ENCODE assay signal across 1 cellular context in genomic region chr11:62770778-62771143, GRCh38.
TF ChIP-seq lines count a peak whose summit lies in the region.

No MANE protein-coding gene starts in this region.

TF ChIP-seq in GM12878, 131 proteins besides CTCF, POLR2A, EP300 and RAD21 (continues in another document):
- no peak for TF ChIP-seq FOXK2 (IDR thresholded peaks at IDR 0.05)
- 0 out of 2 replicates have a peak, but pooled peaks have one; percentile 14 for TF ChIP-seq NFIC (IDR thresholded peaks at IDR 0.05; ENCODE audit: low read depth, low read length)
- no peak for TF ChIP-seq YBX1 (IDR thresholded peaks at IDR 0.05)
- TF ChIP-seq NR2F1 (conservative IDR thresholded peaks at IDR 0.05), result no peak
- no peak for TF ChIP-seq WRNIP1 (IDR thresholded peaks at IDR 0.05; ENCODE audit: borderline replicate concordance, low read depth, low read length)
- no peak; the same call in 1 of the 2 replicates for TF ChIP-seq CREM (IDR thresholded peaks at IDR 0.05; ENCODE audit: low read depth)
- TF ChIP-seq JUNB (IDR thresholded peaks at IDR 0.05), result no peak
- no peak for TF ChIP-seq ESRRA (IDR thresholded peaks at IDR 0.05; ENCODE audit: low read length)
- no peak for TF ChIP-seq ELK1 (IDR thresholded peaks at IDR 0.05; ENCODE audit: low read depth, low read length)
- no peak for TF ChIP-seq BCLAF1 (IDR thresholded peaks at IDR 0.05)
- TF ChIP-seq ETV6 (conservative IDR thresholded peaks at IDR 0.05 in 1 of 2, IDR thresholded peaks at IDR 0.05 in 1 of 2; ENCODE audit: borderline replicate concordance in 1 of 2, low read depth in 1 of 2), result no peak
- no peak for TF ChIP-seq NR2C2 (IDR thresholded peaks at IDR 0.05; ENCODE audit: borderline replicate concordance, control insufficient read depth, insufficient read length, low read depth)
- no peak for TF ChIP-seq IRF5 (IDR thresholded peaks at IDR 0.05; ENCODE audit: borderline replicate concordance)
- no peak for TF ChIP-seq MXI1 (IDR thresholded peaks at IDR 0.05; ENCODE audit: low read depth, low read length)
- TF ChIP-seq RB1 (IDR thresholded peaks at IDR 0.05; ENCODE audit: borderline replicate concordance), result no peak
- TF ChIP-seq ZNF24 (IDR thresholded peaks at IDR 0.05), result no peak
- no peak for TF ChIP-seq ZBTB40 (IDR thresholded peaks at IDR 0.05; ENCODE audit: borderline replicate concordance)
- TF ChIP-seq ZNF592 (IDR thresholded peaks at IDR 0.05), result no peak
- TF ChIP-seq SMAD5 (IDR thresholded peaks at IDR 0.05; ENCODE audit: low read depth), result no peak
- TF ChIP-seq RCOR1 (conservative IDR thresholded peaks at IDR 0.05; ENCODE audit: low read depth, low read length), result no peak
- no peak for TF ChIP-seq ZNF274 (IDR thresholded peaks at IDR 0.05; ENCODE audit: insufficient read depth, insufficient read length)
- TF ChIP-seq PKNOX1 (IDR thresholded peaks at IDR 0.05), result no peak
- no peak for TF ChIP-seq MYC (IDR thresholded peaks at IDR 0.05; ENCODE audit: insufficient read depth, insufficient read length, insufficient replicate concordance, low read length, severe bottlenecking)
- TF ChIP-seq ZBED1 (IDR thresholded peaks at IDR 0.05; ENCODE audit: borderline replicate concordance), result no peak
- peak; percentile 19; the same call in 1 of the 2 replicates for TF ChIP-seq LARP7 (IDR thresholded peaks at IDR 0.05)
- no peak for TF ChIP-seq ZSCAN29 (IDR thresholded peaks at IDR 0.05)
- no peak for TF ChIP-seq EGR1 (IDR thresholded peaks at IDR 0.05; ENCODE audit: borderline replicate concordance in 1 of 2, low read depth in 2 of 2, low read length in 2 of 2)
- no peak for TF ChIP-seq ATF7 (IDR thresholded peaks at IDR 0.05; ENCODE audit: low read depth)
- 0 out of 2 replicates have a peak, but pooled peaks have one; percentile 59 for TF ChIP-seq PAX8 (IDR thresholded peaks at IDR 0.05)
- no peak for TF ChIP-seq RAD51 (IDR thresholded peaks at IDR 0.05)
- TF ChIP-seq ZNF687 (IDR thresholded peaks at IDR 0.05), result 0 out of 2 replicates have a peak, but pooled peaks have one; percentile 21
- no peak for TF ChIP-seq USF1 (IDR thresholded peaks at IDR 0.05; ENCODE audit: borderline replicate concordance, extremely low read length, insufficient read depth, low read depth, low read length)
- no peak for TF ChIP-seq HDAC6 (IDR thresholded peaks at IDR 0.05; ENCODE audit: unreplicated experiment)
- peak; percentile 29 for TF ChIP-seq NKRF (conservative IDR thresholded peaks at IDR 0.05)
- no peak for TF ChIP-seq SIX5 (IDR thresholded peaks at IDR 0.05; ENCODE audit: low read depth, low read length, severe bottlenecking)
- TF ChIP-seq GABPA (IDR thresholded peaks at IDR 0.05; ENCODE audit: low read depth), result no peak
